8 cellular contexts compared by ENCODE assay signal in the genomic region with DNA sequence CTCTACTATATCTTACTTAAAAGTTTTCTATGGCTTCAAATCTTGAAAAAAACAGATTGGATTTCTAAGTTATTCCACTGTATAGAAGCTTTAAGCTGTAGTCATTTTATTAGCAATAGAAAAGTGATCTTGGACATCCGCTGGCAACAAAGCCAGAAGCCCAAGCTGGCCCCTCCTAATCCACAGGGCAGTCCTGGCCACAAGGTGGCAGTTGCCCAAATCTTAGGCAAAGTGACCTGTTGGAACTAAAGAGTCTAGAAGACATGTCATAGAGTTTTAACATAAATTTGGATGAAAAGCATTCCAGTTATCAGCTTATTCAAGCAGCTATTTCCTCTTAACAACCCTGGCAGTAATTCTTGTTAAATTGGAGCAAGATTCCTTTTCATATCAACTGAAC.
DNase-seq lines count a peak whose midpoint lies in the region; ATAC-seq and TF ChIP-seq lines count a peak whose summit lies in the region.

No MANE protein-coding gene starts in this region.

- intact Hi-C loops in psoas muscle (cut with DNase I): loop anchor here in 1 of 2 donors (10.0 kb wide), 3 partner anchors 160 to 460 kb away; no protein-coding TSS in a partner anchor

- 46 to 67% (median 48%) methylated on average over 1 of the region's 1 CpG for WGBS in psoas muscle, 3 donors

- TF ChIP-seq CTCF in HFF-Myc (IDR thresholded peaks at IDR 0.05; ENCODE audit: low read depth, low read length, missing control alignments): peak; percentile 76
- TF ChIP-seq CTCF in foreskin fibroblast (IDR thresholded peaks at IDR 0.05; ENCODE audit: low read depth, low read length): peak; percentile 60
- peak; percentile 63 for TF ChIP-seq CTCF in psoas muscle (IDR thresholded peaks at IDR 0.05)

- H3K27me3 ChIP-seq in psoas muscle (ENCODE audit: insufficient read depth in 3 of 3, low read length in 2 of 3): peaks cover 0 to 2% (median 0%) of the 10 kb centered on the region in 3 donors

- no peaks in the 10 kb centered on the region for H3K36me3 ChIP-seq in psoas muscle (ENCODE audit: insufficient read depth in 1 of 2, low read depth in 1 of 2)

- no peaks in the 10 kb centered on the region for H3K9me3 ChIP-seq in psoas muscle

- DNase-seq in COLO829 (ENCODE audit: low spot score) (peak; percentile 26), HFF-Myc (ENCODE audit: extremely low read depth, low read depth) (no peak), foreskin fibroblast (peak; percentile 19 to 65), psoas muscle (peak; percentile 35 to 58), ureter (ENCODE audit: low spot score) (no peak), germinal center (ENCODE audit: low spot score) (no peak)
- peak; percentile 31 for DNase-seq in activated CD4-positive, alpha-beta T cell treated with anti-CD3 and anti-CD28 coated beads for 48 hours

- H3K4me1 ChIP-seq in psoas muscle: peaks cover 6% of the 10 kb centered on the region

- no peak overlapping the region for H3K4me3 ChIP-seq in HFF-Myc (replicated peaks; ENCODE audit: low read depth, low read length)
- H3K4me3 ChIP-seq in foreskin fibroblast (ENCODE audit: low read depth in 1 of 2, low read length in 2 of 2): no peak overlapping the region
- H3K4me3 ChIP-seq in psoas muscle: no peak overlapping the region

- no peak overlapping the region for H3K27ac ChIP-seq in psoas muscle

- peak in 3 of 4 donors; percentile 37 to 74 (median 57) for ATAC-seq in psoas muscle
- no peak for ATAC-seq in GM19023 (IDR thresholded peaks at IDR 0.05; ENCODE audit: unreplicated experiment)

Comparison
In these comparisons a context has a peak if more than half of its experiments do, and no peak if none do; other contexts are left out.
1. DNase-seq: peak in COLO829 (single experiment), activated CD4-positive, alpha-beta T cell treated with anti-CD3 and anti-CD28 coated beads for 48 hours (single experiment), foreskin fibroblast (2 of 2) and psoas muscle (2 of 2); none in HFF-Myc (single experiment), ureter (single experiment) and germinal center (single experiment).
2. Peak in every context shown above with its lines, with median percentiles within 50 percentile points of each other: CTCF ChIP-seq.